Comparison of ENCODE assay signal across 10 cellular contexts in the genomic region with DNA sequence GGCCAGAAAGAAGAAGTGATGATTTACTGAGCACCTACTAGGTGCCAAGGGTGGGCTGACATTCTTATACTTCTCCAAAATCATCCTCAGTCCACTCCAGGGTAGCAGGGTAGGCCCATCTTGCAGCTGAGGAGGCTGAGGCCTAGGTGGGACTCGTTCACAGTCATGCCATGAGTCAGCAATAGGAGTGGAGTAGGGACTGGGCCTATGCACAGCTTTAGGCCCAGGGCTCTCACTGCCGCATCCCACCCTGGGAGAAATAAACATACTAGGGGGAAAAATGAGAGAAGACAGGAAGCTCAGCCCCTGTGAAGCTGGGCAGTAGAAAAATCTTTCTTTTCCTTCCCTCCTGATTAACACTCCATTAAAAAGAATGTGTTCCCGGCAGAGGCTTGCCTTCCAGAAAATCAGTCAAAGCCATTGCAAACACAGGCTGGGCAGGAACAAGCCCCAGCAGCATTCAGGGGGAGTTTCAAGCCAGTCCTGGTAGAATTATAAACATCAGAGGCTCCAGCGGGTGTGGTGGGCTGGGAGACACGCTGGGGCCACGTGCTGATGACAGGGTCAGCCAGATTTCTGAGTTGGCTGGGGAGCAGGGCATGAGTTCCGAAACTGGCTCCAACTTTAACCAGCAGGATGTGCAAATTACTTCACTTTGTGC. TPM values are rescaled to one million over a fixed set of nuclear protein-coding genes. Genes with fewer than 3 reads are reported as not detected.
DNase-seq lines count a peak whose midpoint lies in the region; ATAC-seq and TF ChIP-seq lines count a peak whose summit lies in the region.
"Had no signal": no experiment of that assay in that cellular context is flagged by ENCODE, and none has a peak within 500 bp of the region (broad histone marks: within the 10 kb centered on the region; RNA-seq: fewer than 3 reads in every experiment).

No MANE protein-coding gene starts in this region.

- H3K36me3 Mint-ChIP-seq in CD4-positive, alpha-beta T cell (ENCODE audit: low read depth): no peaks in the 10 kb centered on the region
- no peaks in the 10 kb centered on the region for H3K36me3 Mint-ChIP-seq in activated T-helper 2 cell treated with anti-CD3 and anti-CD28 coated beads, Interferon-gamma antibody, Interleukin-2, Interleukin-4, amounts not matched to agents 10 μg/mL and 5 μg/mL and 100 μg/mL, durations not matched to agents 14 hours and 24 hours and 36 hours (ENCODE audit: low read depth)

- no peak for TF ChIP-seq CTCF in esophagus muscularis mucosa (IDR thresholded peaks at IDR 0.05)
- TF ChIP-seq CTCF in uterus (IDR thresholded peaks at IDR 0.05): no peak
- no peak for TF ChIP-seq CTCF in CD4-positive, alpha-beta T cell (IDR thresholded peaks at IDR 0.05)

- H3K27ac Mint-ChIP-seq in CD4-positive, alpha-beta T cell: no peak overlapping the region
- H3K27ac Mint-ChIP-seq in activated T-helper 2 cell treated with anti-CD3 and anti-CD28 coated beads, Interferon-gamma antibody, Interleukin-2, Interleukin-4, amounts not matched to agents 10 μg/mL and 5 μg/mL and 100 μg/mL, durations not matched to agents 14 hours and 24 hours and 36 hours: no peak overlapping the region

- no peaks in the 10 kb centered on the region for H3K4me1 Mint-ChIP-seq in CD4-positive, alpha-beta T cell (ENCODE audit: low read depth)
- H3K4me1 Mint-ChIP-seq in activated T-helper 2 cell treated with anti-CD3 and anti-CD28 coated beads, Interferon-gamma antibody, Interleukin-2, Interleukin-4, amounts not matched to agents 10 μg/mL and 5 μg/mL and 100 μg/mL, durations not matched to agents 14 hours and 24 hours and 36 hours (ENCODE audit: low read depth): no peaks in the 10 kb centered on the region

- H3K4me3 ChIP-seq in esophagus muscularis mucosa (peak overlapping the region; percentile 68 to 90 (median 73)), mucosa of stomach (ENCODE audit: low read length) (no peak overlapping the region), uterus (peak overlapping the region; percentile 54 to 77)

- H3K27ac ChIP-seq in esophagus muscularis mucosa (replicated peaks in 1 of 4): peak overlapping the region; percentile 86 to 98 (median 96)
- peak overlapping the region; percentile 82 to 94 for H3K27ac ChIP-seq in uterus
- no peak overlapping the region for H3K27ac ChIP-seq in CD4-positive, alpha-beta T cell (ENCODE audit: low read depth, low read length)

- intact Hi-C loops in esophagus muscularis mucosa (cut with DNase I) (loop anchor here (2.0 kb wide), 1 partner anchor 28 kb away; no protein-coding TSS in a partner anchor), uterus (cut with DNase I; ENCODE audit: low total_unique reads) (no loop called here)
- intact Hi-C loops in CD4-positive, alpha-beta T cell (cut with DNase I, micrococcal nuclease): no loop called here
- intact Hi-C loops in activated T-helper 2 cell treated with anti-CD3 and anti-CD28 coated beads, Interferon-gamma antibody, Interleukin-2, Interleukin-4, amounts not matched to agents 10 μg/mL and 5 μg/mL and 100 μg/mL, durations not matched to agents 14 hours and 24 hours and 36 hours (cut with micrococcal nuclease): no loop called here

- TF ChIP-seq POLR2A in esophagus muscularis mucosa (IDR thresholded peaks at IDR 0.05; ENCODE audit: low read depth) (peak; percentile 1), uterus (IDR thresholded peaks at IDR 0.05) (no peak)

- 10% methylated on average over 7 of the region's 7 CpGs for WGBS in esophagus muscularis mucosa

- H3K4me3 Mint-ChIP-seq in CD4-positive, alpha-beta T cell: no peak overlapping the region
- no peak overlapping the region for H3K4me3 Mint-ChIP-seq in activated T-helper 2 cell treated with anti-CD3 and anti-CD28 coated beads, Interferon-gamma antibody, Interleukin-2, Interleukin-4, amounts not matched to agents 10 μg/mL and 5 μg/mL and 100 μg/mL, durations not matched to agents 14 hours and 24 hours and 36 hours (ENCODE audit: low read depth)

- H3K9me3 ChIP-seq in esophagus muscularis mucosa: no peaks in the 10 kb centered on the region
- H3K9me3 ChIP-seq in mucosa of stomach (ENCODE audit: control insufficient read depth, low read length): no peaks in the 10 kb centered on the region
- H3K9me3 ChIP-seq in uterus: no peaks in the 10 kb centered on the region
- no peaks in the 10 kb centered on the region for H3K9me3 ChIP-seq in CD4-positive, alpha-beta T cell (ENCODE audit: control insufficient read depth, low read length)

- peak; percentile 41 for DNase-seq in DMS53 (lab: John Stamatoyannopoulos, UW)
- DNase-seq in DMS53 treated with DMSO at 0.1 percent for 48 hours (lab: John Stamatoyannopoulos, UW; ENCODE audit: unreplicated experiment): no peak
- DNase-seq in esophagus muscularis mucosa (ENCODE audit: extremely low spot score): no peak
- DNase-seq in uterus: peak; percentile 47 to 51
- DNase-seq in CD4-positive, alpha-beta T cell: no peak
- no peak for DNase-seq in D341Med (ENCODE audit: low spot score)
- DNase-seq in activated T-helper 2 cell treated with anti-CD3 and anti-CD28 coated beads, Interferon-gamma antibody, Interleukin-2, Interleukin-4, amounts not matched to agents 10 μg/mL and 5 μg/mL and 100 μg/mL, durations not matched to agents 14 hours and 24 hours and 36 hours (ENCODE audit: low spot score): no peak
- DNase-seq: central memory CD4-positive, alpha-beta T cell had no signal

- no peaks in the 10 kb centered on the region for H3K9me3 Mint-ChIP-seq in CD4-positive, alpha-beta T cell
- H3K9me3 Mint-ChIP-seq in activated T-helper 2 cell treated with anti-CD3 and anti-CD28 coated beads, Interferon-gamma antibody, Interleukin-2, Interleukin-4, amounts not matched to agents 10 μg/mL and 5 μg/mL and 100 μg/mL, durations not matched to agents 14 hours and 24 hours and 36 hours: no peaks in the 10 kb centered on the region

- H3K9ac ChIP-seq in mucosa of stomach (ENCODE audit: low read length): peak overlapping the region; percentile 25

- no peak for ATAC-seq in CD4-positive, alpha-beta T cell (ENCODE audit: poor library complexity)

- H3K27me3 ChIP-seq in esophagus muscularis mucosa (peaks cover 0 to 5% (median 2%) of the 10 kb centered on the region in 4 donors), mucosa of stomach (ENCODE audit: control insufficient read depth, insufficient read depth, low read length) (peaks cover 13% of the 10 kb centered on the region), uterus (no peaks in the 10 kb centered on the region)
- peaks cover 16% of the 10 kb centered on the region for H3K27me3 ChIP-seq in CD4-positive, alpha-beta T cell (ENCODE audit: control insufficient read depth, insufficient read depth, low read length)

- H3K4me1 ChIP-seq in esophagus muscularis mucosa: peaks cover 26 to 77% (median 61%) of the 10 kb centered on the region in 4 donors
- H3K4me1 ChIP-seq in mucosa of stomach (ENCODE audit: control insufficient read depth, insufficient read depth, low read length): peaks cover 7% of the 10 kb centered on the region
- no peaks in the 10 kb centered on the region for H3K4me1 ChIP-seq in uterus

- H3K36me3 ChIP-seq in esophagus muscularis mucosa: no peaks in the 10 kb centered on the region
- H3K36me3 ChIP-seq in mucosa of stomach (ENCODE audit: control insufficient read depth, insufficient read depth, low read length): no peaks in the 10 kb centered on the region
- no peaks in the 10 kb centered on the region for H3K36me3 ChIP-seq in uterus

- POLR2A ChIA-PET in CD4-positive, alpha-beta T cell (lab: Charles Lee): no interaction called here

- CTCF ChIA-PET in CD4-positive, alpha-beta T cell (lab: Charles Lee): no interaction called here

- no peak for TF ChIP-seq EP300 in esophagus muscularis mucosa (IDR thresholded peaks at IDR 0.05)

- H3K27me3 Mint-ChIP-seq in CD4-positive, alpha-beta T cell: peaks cover 30% of the 10 kb centered on the region
- peaks cover 3% of the 10 kb centered on the region for H3K27me3 Mint-ChIP-seq in activated T-helper 2 cell treated with anti-CD3 and anti-CD28 coated beads, Interferon-gamma antibody, Interleukin-2, Interleukin-4, amounts not matched to agents 10 μg/mL and 5 μg/mL and 100 μg/mL, durations not matched to agents 14 hours and 24 hours and 36 hours (ENCODE audit: low read depth)

RNA-seq across cellular contexts. Expression of gene HSPB8, which starts 1.8 kb away (rescaled TPM):
- total RNA-seq in esophagus muscularis mucosa (100 to 1,000 TPM; 416 to 573 (median 443) TPM), uterus (10 to 100 TPM; 10.6 to 49.7 (median 38.3) TPM)
- total RNA-seq in CD4-positive, alpha-beta T cell: not detected
- not detected in 2 replicates for total RNA-seq in activated T-helper 2 cell treated with anti-CD3 and anti-CD28 coated beads, Interferon-gamma antibody, Interleukin-2, Interleukin-4, amounts not matched to agents 10 μg/mL and 5 μg/mL and 100 μg/mL, durations not matched to agents 14 hours and 24 hours and 36 hours
- total RNA-seq: T-helper 1 cell treated with Interleukin-12 subunit alpha and Interleukin-12 subunit beta and Interleukin-4 antibody, amounts not matched to agents 30 ng/mL and 1 ng/mL, for 36 hours had no signal

Comparison
In these comparisons a context has a peak if more than half of its experiments do, and no peak if none do; other contexts are left out.
1. DNase-seq: peak in DMS53 (single experiment) and uterus (2 of 2); none in DMS53 treated with DMSO at 0.1 percent for 48 hours (single experiment), esophagus muscularis mucosa (single experiment), CD4-positive, alpha-beta T cell (0 of 10), D341Med (single experiment) and activated T-helper 2 cell treated with anti-CD3 and anti-CD28 coated beads, Interferon-gamma antibody, Interleukin-2, Interleukin-4, amounts not matched to agents 10 μg/mL and 5 μg/mL and 100 μg/mL, durations not matched to agents 14 hours and 24 hours and 36 hours (single experiment).
2. RNA of gene HSPB8, which starts 1.8 kb away (total RNA-seq): 416 to 573 TPM in esophagus muscularis mucosa and 10.6 to 49.7 TPM in uterus; not detected in CD4-positive, alpha-beta T cell and not detected in activated T-helper 2 cell treated with anti-CD3 and anti-CD28 coated beads, Interferon-gamma antibody, Interleukin-2, Interleukin-4, amounts not matched to agents 10 μg/mL and 5 μg/mL and 100 μg/mL, durations not matched to agents 14 hours and 24 hours and 36 hours; every median in the first group is over 10 times any median in the second.